In the genomic region with DNA sequence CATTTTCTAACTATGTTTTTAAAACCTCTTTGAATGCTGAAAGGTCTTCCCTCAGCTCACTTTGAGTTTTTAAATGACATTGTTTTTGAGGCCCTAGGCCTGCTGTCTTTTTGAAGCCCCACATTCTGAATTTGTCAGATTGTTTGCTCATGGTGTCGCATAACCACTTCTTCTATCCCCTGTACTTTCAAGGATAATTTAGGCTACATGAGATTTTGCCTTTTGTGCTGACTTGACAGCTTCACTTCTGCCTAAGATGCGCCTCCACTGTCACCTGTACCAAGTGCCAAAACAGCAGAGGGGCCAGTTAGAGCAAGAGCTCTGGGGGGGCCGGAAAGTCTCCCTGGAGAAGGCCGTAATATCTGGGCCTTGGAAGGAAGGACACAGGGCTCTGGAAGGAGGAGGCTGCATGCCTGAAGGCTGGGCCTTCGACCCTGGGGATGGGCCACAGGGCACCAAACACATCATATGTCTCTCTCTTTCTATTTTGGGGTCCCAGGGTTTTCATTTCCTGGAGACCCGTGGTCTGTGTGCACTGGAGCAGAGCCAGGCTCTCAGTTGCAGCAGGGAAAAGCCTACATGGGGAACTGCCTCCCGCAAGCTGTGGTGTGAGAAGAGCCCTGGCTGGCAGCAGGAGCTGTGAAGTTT, we compare ENCODE assay signal across 20 cellular contexts. TPM values are rescaled to one million over a fixed set of nuclear protein-coding genes. Genes with fewer than 3 reads are reported as not detected.
DNase-seq lines count a peak whose midpoint lies in the region; ATAC-seq and TF ChIP-seq lines count a peak whose summit lies in the region.
"Had no signal": no experiment of that assay in that cellular context is flagged by ENCODE, and none has a peak within 500 bp of the region (broad histone marks: within the 10 kb centered on the region; RNA-seq: fewer than 3 reads in every experiment).

No MANE protein-coding gene starts in this region.

- H3K27me3 Mint-ChIP-seq in nephron progenitor cell (ENCODE audit: low read depth, poor library complexity): no peaks in the 10 kb centered on the region
- H3K27me3 Mint-ChIP-seq in activated CD8-positive, alpha-beta T cell treated with anti-CD3 and anti-CD28 coated beads, Interleukin-2, amount 10 ng/mL, durations not matched to agents 7 days and 5 days (ENCODE audit: low read depth): no peaks in the 10 kb centered on the region
- H3K27me3 Mint-ChIP-seq: activated CD4-positive, alpha-beta T cell treated with anti-CD3 and anti-CD28 coated beads for 36 hours had no signal

- H3K27ac Mint-ChIP-seq in nephron progenitor cell: peak overlapping the region; percentile 42
- H3K27ac Mint-ChIP-seq in activated CD8-positive, alpha-beta T cell treated with anti-CD3 and anti-CD28 coated beads, Interleukin-2, amount 10 ng/mL, durations not matched to agents 7 days and 5 days: no peak overlapping the region
- H3K27ac Mint-ChIP-seq: activated CD4-positive, alpha-beta T cell treated with anti-CD3 and anti-CD28 coated beads for 36 hours; T-helper 2 cell treated with Interferon-gamma antibody and Interleukin-4, amounts not matched to agents 5 μg/mL and 100 μg/mL, for 36 hours had no signal

- H3K4me3 ChIP-seq in GM06990 (replicated peaks; ENCODE audit: low read depth, low read length): no peak overlapping the region; the same call in 1 of the 2 replicates
- H3K4me3 ChIP-seq: ovary, smooth muscle cell, vagina had no signal

- no peaks in the 10 kb centered on the region for H3K27me3 ChIP-seq in GM06990 (replicated peaks; ENCODE audit: control insufficient read depth, insufficient read depth, low read length)
- H3K27me3 ChIP-seq: ovary, vagina had no signal

- H3K36me3 ChIP-seq in GM06990 (ENCODE audit: control insufficient read depth, insufficient read depth, low read length): peaks cover 2% of the 10 kb centered on the region
- H3K36me3 ChIP-seq: ovary had no signal

- no peaks in the 10 kb centered on the region for H3K9me3 Mint-ChIP-seq in nephron progenitor cell
- H3K9me3 Mint-ChIP-seq in activated CD8-positive, alpha-beta T cell treated with anti-CD3 and anti-CD28 coated beads, Interleukin-2, amount 10 ng/mL, durations not matched to agents 7 days and 5 days (ENCODE audit: insufficient read depth): no peaks in the 10 kb centered on the region
- H3K9me3 Mint-ChIP-seq: T-helper 2 cell treated with Interferon-gamma antibody and Interleukin-4, amounts not matched to agents 5 μg/mL and 100 μg/mL, for 36 hours had no signal

- ATAC-seq in GM21390 (IDR thresholded peaks at IDR 0.05; ENCODE audit: unreplicated experiment): peak; percentile 44
- no peak for ATAC-seq in activated CD8-positive, alpha-beta T cell treated with anti-CD3 and anti-CD28 coated beads, Interleukin-2, amount 10 ng/mL, durations not matched to agents 7 days and 5 days
- ATAC-seq: activated CD4-positive, alpha-beta T cell treated with anti-CD3 and anti-CD28 coated beads for 36 hours had no signal

- H3K4me3 Mint-ChIP-seq in nephron progenitor cell: no peak overlapping the region
- no peak overlapping the region for H3K4me3 Mint-ChIP-seq in activated CD8-positive, alpha-beta T cell treated with anti-CD3 and anti-CD28 coated beads, Interleukin-2, amount 10 ng/mL, durations not matched to agents 7 days and 5 days
- H3K4me3 Mint-ChIP-seq: activated CD4-positive, alpha-beta T cell treated with anti-CD3 and anti-CD28 coated beads for 36 hours; T-helper 2 cell treated with Interferon-gamma antibody and Interleukin-4, amounts not matched to agents 5 μg/mL and 100 μg/mL, for 36 hours had no signal

- POLR2A ChIA-PET in RWPE1 (lab: Yijun Ruan, JAX; ENCODE audit: low non-redundant PET): interaction anchor here (0.6 kb wide), 3 partner anchors 99 to 157 kb away, joined by 4 to 7 read pairs (median 6); no protein-coding TSS in a partner anchor
- POLR2A ChIA-PET in activated CD8-positive, alpha-beta T cell treated with anti-CD3 and anti-CD28 coated beads, Interleukin-2, amount 10 ng/mL, durations not matched to agents 7 days and 5 days (lab: Charles Lee): no interaction called here

- H3K27ac ChIP-seq in RWPE1: peak overlapping the region; percentile 32
- H3K27ac ChIP-seq: C4-2B, vagina had no signal

- DNase-seq in GM06990 (ENCODE audit: extremely low read depth, insufficient read length) (peak; percentile 24), RWPE1 (ENCODE audit: low spot score) (no peak), nephron progenitor cell (no peak), T-helper 2 cell (no peak), cerebellum (ENCODE audit: low spot score) (no peak), activated T-cell treated with anti-CD3 and anti-CD28 coated beads for 4 hours (no peak)
- no peak for DNase-seq in activated CD8-positive, alpha-beta T cell treated with anti-CD3 and anti-CD28 coated beads, Interleukin-2, amount 10 ng/mL, durations not matched to agents 7 days and 5 days
- DNase-seq: activated CD4-positive, alpha-beta T cell treated with anti-CD3 and anti-CD28 coated beads for 36 hours; activated T-cell treated with anti-CD3 and anti-CD28 coated beads, Interleukin-2, amount 50 U/mL, for 1 hour; cortex of kidney; kidney glomerular epithelial cell; NCI-H2081 treated with DMSO at 0.1 percent for 48 hours; NCI-H774; ovary; stimulated activated naive CD4-positive, alpha-beta T cell treated with Interleukin-2 at 50 U/mL for 16 hours had no signal

- peaks cover 14% of the 10 kb centered on the region for H3K36me3 Mint-ChIP-seq in nephron progenitor cell (ENCODE audit: low read depth)
- H3K36me3 Mint-ChIP-seq in activated CD8-positive, alpha-beta T cell treated with anti-CD3 and anti-CD28 coated beads, Interleukin-2, amount 10 ng/mL, durations not matched to agents 7 days and 5 days (ENCODE audit: low read depth): no peaks in the 10 kb centered on the region

- H3K4me1 Mint-ChIP-seq in nephron progenitor cell: peaks cover 22% of the 10 kb centered on the region
- H3K4me1 Mint-ChIP-seq in activated CD8-positive, alpha-beta T cell treated with anti-CD3 and anti-CD28 coated beads, Interleukin-2, amount 10 ng/mL, durations not matched to agents 7 days and 5 days (ENCODE audit: low read depth): no peaks in the 10 kb centered on the region
- H3K4me1 Mint-ChIP-seq: activated CD4-positive, alpha-beta T cell treated with anti-CD3 and anti-CD28 coated beads for 36 hours had no signal

- CTCF ChIA-PET in RWPE1 (lab: Yijun Ruan, JAX): interaction anchor here (0.6 to 1.2 kb wide), 7 partner anchors 27 to 290 kb away, joined by 3 to 6 read pairs (median 4); partner anchors contain the start of gene RBM22
- CTCF ChIA-PET in activated CD8-positive, alpha-beta T cell treated with anti-CD3 and anti-CD28 coated beads, Interleukin-2, amount 10 ng/mL, durations not matched to agents 7 days and 5 days (lab: Charles Lee): interaction anchor here (0.6 to 2.0 kb wide), 4 partner anchors 46 to 289 kb away, joined by 3 to 8 read pairs (median 4); partner anchors contain the start of gene IRGM

- TF ChIP-seq CTCF in GM06990 (IDR thresholded peaks at IDR 0.05; ENCODE audit: insufficient read depth, low read length, poor library complexity, severe bottlenecking) (no peak), RWPE1 (conservative IDR thresholded peaks at IDR 0.05; ENCODE audit: low read depth) (no peak), nephron progenitor cell (IDR thresholded peaks at IDR 0.05) (no peak)

RNA-seq across cellular contexts. Expression of gene NDST1, which starts 49.1 kb away (rescaled TPM):
- total RNA-seq in activated CD8-positive, alpha-beta T cell treated with anti-CD3 and anti-CD28 coated beads, Interleukin-2, amount 10 ng/mL, durations not matched to agents 7 days and 5 days: under 1 TPM; 0.63 TPM
- 30.8 TPM for total RNA-seq in cerebellum

Comparison
In these comparisons a context has a peak if more than half of its experiments do, and no peak if none do; other contexts are left out.
1. RNA of gene NDST1, which starts 49.1 kb away (total RNA-seq): 30.8 TPM in cerebellum (single experiment); 0.63 TPM in activated CD8-positive, alpha-beta T cell treated with anti-CD3 and anti-CD28 coated beads, Interleukin-2, amount 10 ng/mL, durations not matched to agents 7 days and 5 days; every median in the first group is over 10 times any median in the second.